ENCODE assay signal across 26 cellular contexts in the genomic region with DNA sequence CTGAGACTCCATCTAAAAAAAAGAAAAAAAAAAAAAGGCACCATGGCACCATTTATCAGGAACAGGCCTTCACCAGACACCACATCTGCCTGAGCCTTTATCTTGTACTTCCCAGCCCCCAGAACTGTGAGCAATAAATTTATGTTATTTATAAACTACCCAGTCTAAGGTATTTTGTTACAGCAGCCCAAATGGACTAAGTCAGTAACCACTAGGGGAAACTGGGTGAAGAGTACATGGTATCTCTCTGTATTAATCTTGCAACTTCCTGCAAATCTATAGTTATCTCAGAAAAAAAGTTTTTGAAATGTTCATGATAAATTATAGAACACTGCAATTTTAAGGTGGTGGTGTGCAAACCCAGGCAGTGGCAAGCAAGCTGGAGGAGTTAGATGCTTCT.
"Had no signal": no experiment of that assay in that cellular context is flagged by ENCODE, and none has a peak within 500 bp of the region (broad histone marks: within the 10 kb centered on the region; RNA-seq: fewer than 3 reads in every experiment).

No MANE protein-coding gene starts in this region.

- DNase-seq: naive B cell; naive thymus-derived CD8-positive, alpha-beta T cell; occipital lobe; ovary; psoas muscle; right cardiac atrium; right lobe of liver; sigmoid colon; small intestine; stimulated activated CD4-positive, alpha-beta T cell treated with anti-CD3 and anti-CD28 coated beads, Interleukin-15, amount 100 ng/mL, for 24 hours; stimulated activated CD4-positive, alpha-beta T cell treated with anti-CD3 and anti-CD28 coated beads, Interleukin-2, amount 100 ng/mL, for 24 hours; stimulated activated CD4-positive, alpha-beta T cell treated with anti-CD3 and anti-CD28 coated beads, Interleukin-2, amount 100 ng/mL, for 48 hours; stimulated activated CD4-positive, alpha-beta T cell treated with anti-CD3 and anti-CD28 coated beads, Interleukin-4, amount 100 ng/mL, for 24 hours; stimulated activated naive B cell treated with anti-CD40 and anti-IgM and Interleukin-4, amounts not matched to agents 10 μg/mL and 1 μg/mL and 100 μg/mL, for 72 hours; stimulated activated naive CD4-positive, alpha-beta T cell treated with Interleukin-2 at 50 U/mL for 16 hours; stomach; trophoblast cell; upper lobe of left lung; uterus had no signal

- H3K27me3 ChIP-seq: neural progenitor cell, ovary, right lobe of liver, sigmoid colon, stomach, tibial nerve, upper lobe of left lung, uterus had no signal

- H3K27ac Mint-ChIP-seq: naive B cell; naive thymus-derived CD8-positive, alpha-beta T cell; neural progenitor cell; progenitor cell of endocrine pancreas; stimulated activated effector memory CD8-positive, alpha-beta T cell treated with anti-CD3 and anti-CD28 coated beads, Interleukin-12 subunit alpha, Interleukin-12 subunit beta, amount 100 ng/mL, for 72 hours; stimulated activated naive B cell treated with anti-CD40 and anti-IgM and Interleukin-4, amounts not matched to agents 10 μg/mL and 1 μg/mL and 100 μg/mL, for 72 hours; stimulated activated naive CD8-positive, alpha-beta T cell treated with anti-CD3 and anti-CD28 coated beads, Interleukin-15, Interleukin-2, amounts not matched to agents 100 ng/mL and 50 ng/mL, for 24 hours had no signal

- H3K4me3 ChIP-seq: neural progenitor cell, ovary, psoas muscle, right lobe of liver, sigmoid colon, stomach, tibial nerve, upper lobe of left lung, uterus had no signal

- H2AFZ ChIP-seq: neural progenitor cell, parathyroid adenoma had no signal

- H3K36me3 ChIP-seq: neural progenitor cell, ovary, right lobe of liver, sigmoid colon, stomach, tibial nerve, upper lobe of left lung, uterus had no signal

- H3K4me1 ChIP-seq: parathyroid adenoma, psoas muscle, right lobe of liver, upper lobe of left lung, uterus had no signal

- H3K9me3 Mint-ChIP-seq: neural progenitor cell; stimulated activated naive B cell treated with anti-CD40 and anti-IgM and Interleukin-4, amounts not matched to agents 10 μg/mL and 1 μg/mL and 100 μg/mL, for 72 hours; stimulated activated naive CD8-positive, alpha-beta T cell treated with anti-CD3 and anti-CD28 coated beads, Interleukin-15, Interleukin-2, amounts not matched to agents 100 ng/mL and 50 ng/mL, for 24 hours had no signal

- FAIRE-seq: small intestine had no signal

- H3K27me3 Mint-ChIP-seq: progenitor cell of endocrine pancreas had no signal

- H3K27ac ChIP-seq: neural progenitor cell, ovary, parathyroid adenoma, psoas muscle, right lobe of liver, tibial nerve, upper lobe of left lung, uterus had no signal

- H3K9me3 ChIP-seq: ovary, psoas muscle, right lobe of liver, sigmoid colon, stomach, tibial nerve, upper lobe of left lung, uterus had no signal

- H3K4me1 Mint-ChIP-seq: naive B cell; naive thymus-derived CD8-positive, alpha-beta T cell; stimulated activated effector memory CD8-positive, alpha-beta T cell treated with anti-CD3 and anti-CD28 coated beads, Interleukin-12 subunit alpha, Interleukin-12 subunit beta, amount 100 ng/mL, for 72 hours; stimulated activated naive B cell treated with anti-CD40 and anti-IgM and Interleukin-4, amounts not matched to agents 10 μg/mL and 1 μg/mL and 100 μg/mL, for 72 hours had no signal

- H3K36me3 Mint-ChIP-seq: naive B cell; neural progenitor cell; stimulated activated effector memory CD8-positive, alpha-beta T cell treated with anti-CD3 and anti-CD28 coated beads, Interleukin-12 subunit alpha, Interleukin-12 subunit beta, amount 100 ng/mL, for 72 hours; stimulated activated naive B cell treated with anti-CD40 and anti-IgM and Interleukin-4, amounts not matched to agents 10 μg/mL and 1 μg/mL and 100 μg/mL, for 72 hours had no signal

- H3K79me2 ChIP-seq: parathyroid adenoma had no signal

- H3K9ac ChIP-seq: neural progenitor cell, parathyroid adenoma had no signal

- H3K4me3 Mint-ChIP-seq: naive B cell; naive thymus-derived CD8-positive, alpha-beta T cell; nephron; neural progenitor cell; stimulated activated effector memory CD8-positive, alpha-beta T cell treated with anti-CD3 and anti-CD28 coated beads, Interleukin-12 subunit alpha, Interleukin-12 subunit beta, amount 100 ng/mL, for 72 hours; stimulated activated naive B cell treated with anti-CD40 and anti-IgM and Interleukin-4, amounts not matched to agents 10 μg/mL and 1 μg/mL and 100 μg/mL, for 72 hours; stimulated activated naive CD8-positive, alpha-beta T cell treated with anti-CD3 and anti-CD28 coated beads, Interleukin-15, Interleukin-2, amounts not matched to agents 100 ng/mL and 50 ng/mL, for 24 hours had no signal

- ATAC-seq: naive thymus-derived CD8-positive, alpha-beta T cell; psoas muscle; right lobe of liver; stimulated activated effector memory CD8-positive, alpha-beta T cell treated with anti-CD3 and anti-CD28 coated beads, Interleukin-12 subunit alpha, Interleukin-12 subunit beta, amount 100 ng/mL, for 72 hours; stimulated activated naive B cell treated with anti-CD40 and anti-IgM and Interleukin-4, amounts not matched to agents 10 μg/mL and 1 μg/mL and 100 μg/mL, for 72 hours had no signal

- H3K4me2 ChIP-seq: neural progenitor cell had no signal
